ENCODE assay signal across 9 cellular contexts in genomic region chr10:100528123-100528884, GRCh38. TPM values are rescaled to one million over a fixed set of nuclear protein-coding genes. Genes with fewer than 3 reads are reported as not detected.
DNase-seq lines count a peak whose midpoint lies in the region; ATAC-seq and TF ChIP-seq lines count a peak whose summit lies in the region.
"Had no signal": no experiment of that assay in that cellular context is flagged by ENCODE, and none has a peak within 500 bp of the region (broad histone marks: within the 10 kb centered on the region; RNA-seq: fewer than 3 reads in every experiment).

No MANE protein-coding gene starts in this region.

- POLR2A ChIA-PET in activated CD8-positive, alpha-beta T cell treated with anti-CD3 and anti-CD28 coated beads, Interleukin-2, amount 10 ng/mL, durations not matched to agents 7 days and 5 days (lab: Charles Lee), result interaction anchor here (1.0 to 3.3 kb wide), 5 partner anchors 10 to 155 kb away, joined by 3 to 19 read pairs (median 4); no protein-coding TSS in a partner anchor

- no peak for ATAC-seq in activated CD8-positive, alpha-beta T cell treated with anti-CD3 and anti-CD28 coated beads, Interleukin-2, amount 10 ng/mL, durations not matched to agents 7 days and 5 days
- ATAC-seq in thoracic aorta (ENCODE audit: insufficient number of reproducible peaks, low FRiP score, low read depth) (no peak), HG03378 (IDR thresholded peaks at IDR 0.05; ENCODE audit: unreplicated experiment) (no peak)

- intact Hi-C loops in activated CD4-positive, alpha-beta T cell treated with anti-CD3 and anti-CD28 coated beads, Interleukin-2, amount 10 ng/mL, durations not matched to agents 24 days and 14 days (cut with micrococcal nuclease), result loop anchor here (1.0 to 5.0 kb wide), 4 partner anchors 17 to 342 kb away; partner anchors contain the start of genes BLOC1S2 and ERLIN1

- H3K4me1 Mint-ChIP-seq in activated CD4-positive, alpha-beta T cell treated with anti-CD3 and anti-CD28 coated beads, Interleukin-2, amount 10 ng/mL, durations not matched to agents 24 days and 14 days, result peaks cover 30% of the 10 kb centered on the region
- H3K4me1 Mint-ChIP-seq in activated CD8-positive, alpha-beta T cell treated with anti-CD3 and anti-CD28 coated beads, Interleukin-2, amount 10 ng/mL, durations not matched to agents 7 days and 5 days (ENCODE audit: low read depth), result peaks cover 48% of the 10 kb centered on the region
- peaks cover 30 to 47% of the 10 kb centered on the region in 2 donors for H3K4me1 Mint-ChIP-seq in immature natural killer cell

- no peaks in the 10 kb centered on the region for H3K9me3 Mint-ChIP-seq in activated CD4-positive, alpha-beta T cell treated with anti-CD3 and anti-CD28 coated beads, Interleukin-2, amount 10 ng/mL, durations not matched to agents 24 days and 14 days
- no peaks in the 10 kb centered on the region for H3K9me3 Mint-ChIP-seq in activated CD8-positive, alpha-beta T cell treated with anti-CD3 and anti-CD28 coated beads, Interleukin-2, amount 10 ng/mL, durations not matched to agents 7 days and 5 days (ENCODE audit: insufficient read depth)
- no peaks in the 10 kb centered on the region for H3K9me3 Mint-ChIP-seq in immature natural killer cell

- peak overlapping the region; percentile 91 for H3K27ac Mint-ChIP-seq in activated CD4-positive, alpha-beta T cell treated with anti-CD3 and anti-CD28 coated beads, Interleukin-2, amount 10 ng/mL, durations not matched to agents 24 days and 14 days
- H3K27ac Mint-ChIP-seq in activated CD8-positive, alpha-beta T cell treated with anti-CD3 and anti-CD28 coated beads, Interleukin-2, amount 10 ng/mL, durations not matched to agents 7 days and 5 days, result peak overlapping the region; percentile 99
- peak overlapping the region; percentile 93 to 100 (median 98) for H3K27ac Mint-ChIP-seq in immature natural killer cell

- no peaks in the 10 kb centered on the region for H3K27me3 ChIP-seq in thoracic aorta (replicated peaks; ENCODE audit: insufficient read depth)

- no peaks in the 10 kb centered on the region for H3K9me3 ChIP-seq in thoracic aorta

- peak; percentile 71 for DNase-seq in activated CD4-positive, alpha-beta T cell treated with anti-CD3 and anti-CD28 coated beads, Interleukin-2, amount 10 ng/mL, durations not matched to agents 24 days and 14 days
- DNase-seq in activated CD4-positive, alpha-beta T cell treated with anti-CD3 and anti-CD28 coated beads, Interleukin-2, amount 50 U/mL, for 1 hour, result no peak
- no peak for DNase-seq in activated CD8-positive, alpha-beta T cell treated with anti-CD3 and anti-CD28 coated beads, Interleukin-2, amount 10 ng/mL, durations not matched to agents 7 days and 5 days
- DNase-seq in immature natural killer cell (no peak), thoracic aorta (ENCODE audit: low spot score) (no peak), cerebellum (ENCODE audit: low spot score) (no peak), hippocampal formation (lab: John Stamatoyannopoulos, UW) (no peak)
- DNase-seq: NCI-H510A had no signal

- peak overlapping the region; percentile 87 for H3K4me3 Mint-ChIP-seq in activated CD4-positive, alpha-beta T cell treated with anti-CD3 and anti-CD28 coated beads, Interleukin-2, amount 10 ng/mL, durations not matched to agents 24 days and 14 days
- H3K4me3 Mint-ChIP-seq in activated CD8-positive, alpha-beta T cell treated with anti-CD3 and anti-CD28 coated beads, Interleukin-2, amount 10 ng/mL, durations not matched to agents 7 days and 5 days, result peak overlapping the region; percentile 100
- H3K4me3 Mint-ChIP-seq in immature natural killer cell, result peak overlapping the region; percentile 97 to 100 (median 100)

- peak overlapping the region; percentile 89 for H3K4me3 ChIP-seq in thoracic aorta

- no peak for TF ChIP-seq CTCF in thoracic aorta (IDR thresholded peaks at IDR 0.05)

- H3K27ac ChIP-seq in thoracic aorta, result no peak overlapping the region

- H3K4me1 ChIP-seq in thoracic aorta (ENCODE audit: control insufficient read depth in 1 of 2, low read depth in 2 of 2), result peaks cover 4 to 23% of the 10 kb centered on the region in 2 donors

- H3K36me3 Mint-ChIP-seq in activated CD4-positive, alpha-beta T cell treated with anti-CD3 and anti-CD28 coated beads, Interleukin-2, amount 10 ng/mL, durations not matched to agents 24 days and 14 days (ENCODE audit: low read depth), result peaks cover 42% of the 10 kb centered on the region
- peaks cover 51% of the 10 kb centered on the region for H3K36me3 Mint-ChIP-seq in activated CD8-positive, alpha-beta T cell treated with anti-CD3 and anti-CD28 coated beads, Interleukin-2, amount 10 ng/mL, durations not matched to agents 7 days and 5 days (ENCODE audit: low read depth)
- H3K36me3 Mint-ChIP-seq in immature natural killer cell, result peaks cover 4 to 25% (median 21%) of the 10 kb centered on the region in 3 donors

- peaks cover 29% of the 10 kb centered on the region for H3K36me3 ChIP-seq in thoracic aorta

- CTCF ChIA-PET in activated CD8-positive, alpha-beta T cell treated with anti-CD3 and anti-CD28 coated beads, Interleukin-2, amount 10 ng/mL, durations not matched to agents 7 days and 5 days (lab: Charles Lee), result interaction anchor here (1.8 to 7.2 kb wide), 6 partner anchors 7 to 94 kb away, joined by 5 to 60 read pairs (median 24); partner anchors contain the start of genes HIF1AN and SEC31B

- no peaks in the 10 kb centered on the region for H3K27me3 Mint-ChIP-seq in activated CD4-positive, alpha-beta T cell treated with anti-CD3 and anti-CD28 coated beads, Interleukin-2, amount 10 ng/mL, durations not matched to agents 24 days and 14 days
- no peaks in the 10 kb centered on the region for H3K27me3 Mint-ChIP-seq in activated CD8-positive, alpha-beta T cell treated with anti-CD3 and anti-CD28 coated beads, Interleukin-2, amount 10 ng/mL, durations not matched to agents 7 days and 5 days (ENCODE audit: low read depth)
- H3K27me3 Mint-ChIP-seq in immature natural killer cell (ENCODE audit: low read depth in 3 of 3), result peaks cover 8 to 15% (median 10%) of the 10 kb centered on the region in 3 donors

RNA-seq across cellular contexts. Expression of gene NDUFB8, which starts 1.4 kb away (rescaled TPM):
- 323 TPM in 2 replicates for total RNA-seq in activated CD4-positive, alpha-beta T cell treated with anti-CD3 and anti-CD28 coated beads, Interleukin-2, amount 10 ng/mL, durations not matched to agents 24 days and 14 days
- total RNA-seq in activated CD8-positive, alpha-beta T cell treated with anti-CD3 and anti-CD28 coated beads, Interleukin-2, amount 10 ng/mL, durations not matched to agents 7 days and 5 days, result 100 to 1,000 TPM; 290 to 293 TPM
- 100 to 1,000 TPM; 419 to 713 (median 668) TPM for polyA plus RNA-seq in immature natural killer cell
- 100 to 1,000 TPM; 106 to 222 TPM for total RNA-seq in thoracic aorta
- 123 TPM for total RNA-seq in cerebellum

RNA-seq across cellular contexts. Expression of gene HIF1AN, which starts 7.4 kb away (rescaled TPM):
- total RNA-seq in activated CD4-positive, alpha-beta T cell treated with anti-CD3 and anti-CD28 coated beads, Interleukin-2, amount 10 ng/mL, durations not matched to agents 24 days and 14 days, result 47.4 and 51.3 TPM in 2 replicates
- total RNA-seq in activated CD8-positive, alpha-beta T cell treated with anti-CD3 and anti-CD28 coated beads, Interleukin-2, amount 10 ng/mL, durations not matched to agents 7 days and 5 days, result 10 to 100 TPM; 46.5 to 48.1 TPM
- 10 to 100 TPM; 26.0 to 41.2 (median 33.3) TPM for polyA plus RNA-seq in immature natural killer cell
- 10 to 100 TPM; 11.5 to 17.7 TPM for total RNA-seq in thoracic aorta
- 22.0 TPM for total RNA-seq in cerebellum

RNA-seq across cellular contexts. Expression of gene SEC31B, which starts 8.6 kb away (rescaled TPM):
- 54.2 and 57.0 TPM in 2 replicates for total RNA-seq in activated CD4-positive, alpha-beta T cell treated with anti-CD3 and anti-CD28 coated beads, Interleukin-2, amount 10 ng/mL, durations not matched to agents 24 days and 14 days
- total RNA-seq in activated CD8-positive, alpha-beta T cell treated with anti-CD3 and anti-CD28 coated beads, Interleukin-2, amount 10 ng/mL, durations not matched to agents 7 days and 5 days, result 100 to 1,000 TPM; 164 to 172 TPM
- polyA plus RNA-seq in immature natural killer cell, result under 1 TPM in 2 of 3 donors, not detected in 1; 0.18 to 0.57 TPM
- 10 to 100 TPM; 11.2 to 12.7 TPM for total RNA-seq in thoracic aorta
- 10.8 TPM for total RNA-seq in cerebellum
